13 cellular contexts compared by ENCODE assay signal in genomic region chr12:47801904-47802246, GRCh38. TPM values are rescaled to one million over a fixed set of nuclear protein-coding genes. Genes with fewer than 3 reads are reported as not detected.
A peak's percentile ranks its signal among the peaks of the same experiment; 100 is the strongest.
DNase-seq lines count a peak whose midpoint lies in the region; ATAC-seq and TF ChIP-seq lines count a peak whose summit lies in the region.
"Had no signal": no experiment of that assay in that cellular context is flagged by ENCODE, and none has a peak within 500 bp of the region (broad histone marks: within the 10 kb centered on the region; RNA-seq: fewer than 3 reads in every experiment).

No MANE protein-coding gene starts in this region.

- H3K9me3 ChIP-seq in esophagus (ENCODE audit: control insufficient read depth in 2 of 2, insufficient read depth in 1 of 2, low read depth in 1 of 2, low read length in 1 of 2) (no peaks in the 10 kb centered on the region), gastrocnemius medialis (no peaks in the 10 kb centered on the region)

- ATAC-seq in gastrocnemius medialis, result no peak
- no peak for ATAC-seq in GM19035 (IDR thresholded peaks at IDR 0.05; ENCODE audit: unreplicated experiment)
- no peak for ATAC-seq in GM19351 (IDR thresholded peaks at IDR 0.05; ENCODE audit: unreplicated experiment)
- no peak for ATAC-seq in left colon

- no peak overlapping the region for H3K27ac Mint-ChIP-seq in Calu3 (ENCODE audit: unreplicated experiment)
- H3K27ac Mint-ChIP-seq: progenitor cell of endocrine pancreas had no signal

- peaks cover 20% of the 10 kb centered on the region for H3K4me1 Mint-ChIP-seq in Calu3 (ENCODE audit: low read depth, unreplicated experiment)

- DNase-seq in Calu3 (no peak), gastrocnemius medialis (no peak), NOMO-1 treated with DMSO at 0.1 percent for 48 hours (lab: John Stamatoyannopoulos, UW; ENCODE audit: unreplicated experiment) (no peak), left colon (no peak)
- DNase-seq: activated CD4-positive, alpha-beta T cell treated with anti-CD3 and anti-CD28 coated beads for 1 hour; cerebellar nuclear complex; DMS79; NCI-H1694 had no signal

- no peak for TF ChIP-seq CTCF in Calu3 (IDR thresholded peaks at IDR 0.05; ENCODE audit: unreplicated experiment)
- TF ChIP-seq CTCF in VCaP (conservative IDR thresholded peaks at IDR 0.05), result no peak; the same call in 1 of the 2 replicates
- TF ChIP-seq CTCF in gastrocnemius medialis (IDR thresholded peaks at IDR 0.05 in 4 of 5, conservative IDR thresholded peaks at IDR 0.05 in 1 of 5), result no peak

- no peak for TF ChIP-seq POLR2A in gastrocnemius medialis (IDR thresholded peaks at IDR 0.05)

- no peaks in the 10 kb centered on the region for H3K36me3 Mint-ChIP-seq in Calu3 (ENCODE audit: insufficient read depth, unreplicated experiment)

- no TSS peak for BruUV-seq in Calu3 (replicated peaks; lab: Mats Ljungman, UMichigan)

- in situ Hi-C loops in gastrocnemius medialis (cut with MboI; ENCODE audit: low sequenced_read_pairs in 4 of 4), result no loop called here

- peak overlapping the region; percentile 44 for H3K4me3 Mint-ChIP-seq in Calu3 (ENCODE audit: low read depth, unreplicated experiment)

- no peaks in the 10 kb centered on the region for H3K9me3 Mint-ChIP-seq in Calu3 (ENCODE audit: low read depth, unreplicated experiment)

- H3K27ac ChIP-seq in VCaP (peak overlapping the region; percentile 97), esophagus (ENCODE audit: low read depth in 2 of 2, low read length in 1 of 2) (peak overlapping the region; percentile 23 to 44), gastrocnemius medialis (peak overlapping the region; percentile 33 to 83 (median 56))

- peaks cover 4 to 31% of the 10 kb centered on the region in 2 donors for H3K4me1 ChIP-seq in esophagus (ENCODE audit: control insufficient read depth in 2 of 2, insufficient read depth in 2 of 2, low read length in 1 of 2)
- peaks cover 86 to 93% of the 10 kb centered on the region in 2 donors for H3K4me1 ChIP-seq in gastrocnemius medialis

- intact Hi-C loops in Calu3 (cut with micrococcal nuclease; ENCODE audit: unreplicated experiment) (loop anchor here (1.0 kb wide), 1 partner anchor 35 kb away; no protein-coding TSS in a partner anchor), gastrocnemius medialis (cut with DNase I; ENCODE audit: low total_unique reads) (loop anchor here (2.0 kb wide), 1 partner anchor 17 kb away; the partner anchor contains the start of gene HDAC7), left colon (cut with DNase I, micrococcal nuclease) (no loop called here)

- 57 to 67% methylated on average over 9 of the region's 9 CpGs for WGBS in esophagus, 2 donors

- H3K36me3 ChIP-seq in esophagus (ENCODE audit: control insufficient read depth in 2 of 2, insufficient read depth in 2 of 2, low read length in 1 of 2) (peaks cover 4 to 33% of the 10 kb centered on the region in 2 donors), gastrocnemius medialis (peaks cover 0 to 11% of the 10 kb centered on the region in 2 donors)

- no peak overlapping the region for H3K4me3 ChIP-seq in esophagus (ENCODE audit: low read depth in 1 of 2, low read length in 2 of 2)
- no peak overlapping the region for H3K4me3 ChIP-seq in gastrocnemius medialis

- CTCF ChIA-PET in Calu3 (lab: Charles Lee), result interaction anchor here (0.8 to 4.4 kb wide), 5 partner anchors 12 to 103 kb away, joined by 3 to 22 read pairs (median 3); partner anchors contain the start of gene VDR

- no peaks in the 10 kb centered on the region for H3K27me3 Mint-ChIP-seq in Calu3 (ENCODE audit: unreplicated experiment)
- H3K27me3 Mint-ChIP-seq: progenitor cell of endocrine pancreas had no signal

- H3K27me3 ChIP-seq in esophagus (ENCODE audit: control insufficient read depth in 1 of 2, insufficient read depth in 2 of 2, low read length in 2 of 2) (no peaks in the 10 kb centered on the region), gastrocnemius medialis (no peaks in the 10 kb centered on the region)

RNA-seq across cellular contexts. Expression of gene HDAC7, which starts 17.8 kb away (rescaled TPM):
- total RNA-seq in Calu3 (2022) (41.8 and 44.0 TPM in 2 replicates), gastrocnemius medialis (10 to 100 TPM; 12.2 to 27.1 (median 17.0) TPM), left colon (10 to 100 TPM; 21.6 to 25.6 TPM)
- 10 to 100 TPM; 20.9 to 35.6 TPM for polyA plus RNA-seq in esophagus

RNA-seq across cellular contexts. Expression of gene SLC48A1, which starts 28.8 kb away (rescaled TPM):
- total RNA-seq in Calu3 (2022), result 17.0 and 17.2 TPM in 2 replicates
- polyA plus RNA-seq in esophagus, result 10 to 100 TPM; 17.7 to 20.6 TPM
- 10 to 100 TPM; 28.3 to 62.6 (median 45.6) TPM for total RNA-seq in gastrocnemius medialis
- 10 to 100 TPM; 18.1 to 18.9 TPM for total RNA-seq in left colon

RNA-seq across cellular contexts. Expression of gene RAPGEF3, which starts 43.2 kb away (rescaled TPM):
- total RNA-seq in Calu3 (2022), result 8.2 and 11.0 TPM in 2 replicates
- 10 to 100 TPM; 23.2 to 75.2 TPM for polyA plus RNA-seq in esophagus
- total RNA-seq in gastrocnemius medialis, result 10 to 100 TPM; 17.0 to 27.0 (median 22.3) TPM
- total RNA-seq in left colon, result 1 to 10 TPM; 8.5 to 9.7 TPM

Comparison
In these comparisons a context has a peak if more than half of its experiments do, and no peak if none do; other contexts are left out.
1. H3K27ac ChIP-seq: peak in every context shown above with its lines; median percentile 97 in VCaP; 56 in gastrocnemius medialis; 34 in esophagus.
2. intact Hi-C loops: an anchor here in Calu3 (1.0 kb wide) and gastrocnemius medialis (2.0 kb wide); none called in left colon.